Comparison of ENCODE assay signal across 9 cellular contexts in genomic region chr5:142507528-142507927, GRCh38.
DNase-seq lines count a peak whose midpoint lies in the region; ATAC-seq and TF ChIP-seq lines count a peak whose summit lies in the region.
"Had no signal": no experiment of that assay in that cellular context is flagged by ENCODE, and none has a peak within 500 bp of the region (broad histone marks: within the 10 kb centered on the region; RNA-seq: fewer than 3 reads in every experiment).

No MANE protein-coding gene starts in this region.

- peak overlapping the region; percentile 33 for H3K9ac ChIP-seq in endocrine pancreas (ENCODE audit: control insufficient read depth, insufficient read depth, low read length)

- H3K4me1 ChIP-seq in endocrine pancreas (ENCODE audit: control insufficient read depth, insufficient read depth, low read length) (no peaks in the 10 kb centered on the region), sigmoid colon (no peaks in the 10 kb centered on the region)

- no peak for TF ChIP-seq POLR2A in sigmoid colon (IDR thresholded peaks at IDR 0.05)

- 66 to 77% methylated on average over 9 of the region's 9 CpGs for WGBS in sigmoid colon, 2 donors

- H3K4me3 ChIP-seq in endocrine pancreas (ENCODE audit: control insufficient read depth, insufficient read depth, low read length) (peak overlapping the region; percentile 54), sigmoid colon (no peak overlapping the region)

- H3K27ac ChIP-seq in sigmoid colon: peak overlapping the region in 1 of 4 donors; percentile 48

- ATAC-seq in HG03108 (IDR thresholded peaks at IDR 0.05; ENCODE audit: unreplicated experiment) (peak; percentile 36), HG02840 (IDR thresholded peaks at IDR 0.05; ENCODE audit: low FRiP score, unreplicated experiment) (no peak), GM18519 (IDR thresholded peaks at IDR 0.05; ENCODE audit: low FRiP score, unreplicated experiment) (no peak)
- ATAC-seq: natural killer cell treated with Interleukin-12 subunit alpha and Interleukin-12 subunit beta and Interleukin-15 and Interleukin-18, amount 100 ng/mL, for 72 hours had no signal

- DNase-seq in activated naive CD4-positive, alpha-beta T cell treated with Interleukin-2 at 50 U/mL for 16 hours: peak; percentile 41
- DNase-seq in activated naive CD4-positive, alpha-beta T cell treated with anti-CD3 and anti-CD28 coated beads, Interleukin-2, amount 50 U/mL, for 16 hours: no peak
- peak; percentile 9 for DNase-seq in stimulated activated CD4-positive, alpha-beta T cell treated with anti-CD3 and anti-CD28 coated beads, Interleukin-1b, Interleukin-23, amount 100 ng/mL, for 48 hours
- DNase-seq in sigmoid colon: no peak

- intact Hi-C loops in sigmoid colon (cut with DNase I): no loop called here

- H3K27me3 ChIP-seq in endocrine pancreas (ENCODE audit: control insufficient read depth, insufficient read depth, low read length) (no peaks in the 10 kb centered on the region), sigmoid colon (no peaks in the 10 kb centered on the region)

- no peak for TF ChIP-seq EP300 in sigmoid colon (IDR thresholded peaks at IDR 0.05)

- no peaks in the 10 kb centered on the region for H3K36me3 ChIP-seq in endocrine pancreas (ENCODE audit: control insufficient read depth, insufficient read depth, low read length)
- H3K36me3 ChIP-seq in sigmoid colon: no peaks in the 10 kb centered on the region

- H3K9me3 ChIP-seq in endocrine pancreas (ENCODE audit: control insufficient read depth, low read length) (no peaks in the 10 kb centered on the region), sigmoid colon (no peaks in the 10 kb centered on the region)

- no peak for TF ChIP-seq CTCF in sigmoid colon (IDR thresholded peaks at IDR 0.05)

Comparison
In these comparisons a context has a peak if more than half of its experiments do, and no peak if none do; other contexts are left out.
1. DNase-seq: peak in activated naive CD4-positive, alpha-beta T cell treated with Interleukin-2 at 50 U/mL for 16 hours (single experiment) and stimulated activated CD4-positive, alpha-beta T cell treated with anti-CD3 and anti-CD28 coated beads, Interleukin-1b, Interleukin-23, amount 100 ng/mL, for 48 hours (single experiment); none in activated naive CD4-positive, alpha-beta T cell treated with anti-CD3 and anti-CD28 coated beads, Interleukin-2, amount 50 U/mL, for 16 hours (single experiment) and sigmoid colon (single experiment).